9 cellular contexts compared by ENCODE assay signal in the genomic region with DNA sequence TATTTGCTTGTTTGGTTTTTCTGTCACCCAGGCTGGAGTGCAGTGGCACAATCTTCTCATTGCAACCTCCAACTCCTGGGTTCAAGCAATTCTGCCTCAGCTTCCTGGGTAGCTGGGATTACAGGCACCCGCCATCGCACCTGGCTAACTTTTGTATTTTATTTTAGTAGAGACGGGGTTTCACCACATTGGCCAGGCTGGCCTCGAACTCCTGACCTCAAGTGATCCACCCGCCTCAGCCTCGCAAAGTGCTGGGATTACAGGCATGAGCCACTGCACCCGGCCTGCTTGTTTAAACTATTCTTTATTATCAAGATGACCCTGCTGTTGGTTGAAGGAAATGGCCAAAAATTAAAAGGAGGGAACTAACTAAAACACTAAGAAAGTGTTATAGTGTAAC. TPM values are rescaled to one million over a fixed set of nuclear protein-coding genes. Genes with fewer than 3 reads are reported as not detected.
DNase-seq lines count a peak whose midpoint lies in the region; ATAC-seq and TF ChIP-seq lines count a peak whose summit lies in the region.
"Not testable (repeated sequence)": the region's sequence is repeated elsewhere in the genome, so short reads cannot be mapped to it uniquely, and the experiment has no call there.
"Had no signal": no experiment of that assay in that cellular context is flagged by ENCODE, and none has a peak within 500 bp of the region (broad histone marks: within the 10 kb centered on the region; RNA-seq: fewer than 3 reads in every experiment).

No MANE protein-coding gene starts in this region.

- H3K79me2 ChIP-seq in DOHH2 (ENCODE audit: control insufficient read depth, low read length), result peaks cover 100% of the 10 kb centered on the region
- peaks cover 100% of the 10 kb centered on the region for H3K79me2 ChIP-seq in OCI-LY1 (ENCODE audit: insufficient read depth, low read length)
- H3K79me2 ChIP-seq in trophoblast cell (ENCODE audit: control insufficient read depth, insufficient read depth, low read length, poor library complexity), result peaks cover 16% of the 10 kb centered on the region

- H3K27me3 ChIP-seq in DOHH2 (ENCODE audit: control insufficient read depth, low read length); OCI-LY1 (ENCODE audit: insufficient read depth, low read length); trophoblast cell (ENCODE audit: insufficient read depth, low read length): not testable (repeated sequence)

- not testable (repeated sequence) for H4K12ac ChIP-seq in trophoblast cell (ENCODE audit: low read depth, low read length)

- not testable (repeated sequence) for H3K9me3 Mint-ChIP-seq in activated CD4-positive, alpha-beta T cell treated with anti-CD3 and anti-CD28 coated beads, Interleukin-2, amount 10 ng/mL, durations not matched to agents 7 days and 5 days; activated T-cell treated with anti-CD3 and anti-CD28 coated beads, Interleukin-2, amount 50 U/mL, for 72 hours; chondrocyte (ENCODE audit: low read depth)

- not testable (repeated sequence) for H3K79me1 ChIP-seq in trophoblast cell (ENCODE audit: low read length)

- POLR2A ChIA-PET in activated CD4-positive, alpha-beta T cell treated with anti-CD3 and anti-CD28 coated beads, Interleukin-2, amount 10 ng/mL, durations not matched to agents 7 days and 5 days (lab: Charles Lee), result not testable (repeated sequence)

- H3K4me3 ChIP-seq in DOHH2 (ENCODE audit: low read length); OCI-LY1 (ENCODE audit: low read depth, low read length, poor library complexity, severe bottlenecking); trophoblast cell (ENCODE audit: low read depth, low read length): not testable (repeated sequence)

- not testable (repeated sequence) for H3K4me3 Mint-ChIP-seq in activated CD4-positive, alpha-beta T cell treated with anti-CD3 and anti-CD28 coated beads, Interleukin-2, amount 10 ng/mL, durations not matched to agents 7 days and 5 days; chondrocyte (ENCODE audit: unreplicated experiment)
- H3K4me3 Mint-ChIP-seq in activated T-cell treated with anti-CD3 and anti-CD28 coated beads, Interleukin-2, amount 50 U/mL, for 72 hours, result peak overlapping the region; percentile 24 to 27

- H3K27ac Mint-ChIP-seq in activated CD4-positive, alpha-beta T cell treated with anti-CD3 and anti-CD28 coated beads, Interleukin-2, amount 10 ng/mL, durations not matched to agents 7 days and 5 days, result peak overlapping the region; percentile 34
- H3K27ac Mint-ChIP-seq in activated T-cell treated with anti-CD3 and anti-CD28 coated beads, Interleukin-2, amount 50 U/mL, for 72 hours, result peak overlapping the region; percentile 54
- H3K27ac Mint-ChIP-seq in chondrocyte (ENCODE audit: unreplicated experiment), result peak overlapping the region; percentile 53

- not testable (repeated sequence) for H2AFZ ChIP-seq in OCI-LY1 (ENCODE audit: low read length); trophoblast cell (ENCODE audit: insufficient read depth, low read length, poor library complexity)

- CTCF ChIA-PET in activated CD4-positive, alpha-beta T cell treated with anti-CD3 and anti-CD28 coated beads, Interleukin-2, amount 10 ng/mL, durations not matched to agents 7 days and 5 days (lab: Charles Lee), result not testable (repeated sequence)

- peak overlapping the region; percentile 95 for H3K4ac ChIP-seq in trophoblast cell (ENCODE audit: low read depth, low read length)

- H3F3A ChIP-seq in DOHH2 (ENCODE audit: control insufficient read depth, insufficient read depth); OCI-LY1 (ENCODE audit: insufficient read depth, low read length): not testable (repeated sequence)

- H3K36me3 ChIP-seq in DOHH2 (ENCODE audit: control insufficient read depth, low read length), result peaks cover 94% of the 10 kb centered on the region
- H3K36me3 ChIP-seq in OCI-LY1 (ENCODE audit: insufficient read depth, low read length), result peaks cover 73% of the 10 kb centered on the region
- H3K36me3 ChIP-seq in trophoblast cell (ENCODE audit: control insufficient read depth in 1 of 2, insufficient read depth in 2 of 2, low read length in 2 of 2), result not testable (repeated sequence)

- H3K9ac ChIP-seq in OCI-LY1 (ENCODE audit: low read length); trophoblast cell (ENCODE audit: low read length): not testable (repeated sequence)

- H3K4me1 ChIP-seq in DOHH2 (ENCODE audit: control insufficient read depth, low read length) (peaks cover 67% of the 10 kb centered on the region), OCI-LY1 (ENCODE audit: insufficient read depth, low read length, severe bottlenecking) (peaks cover 70% of the 10 kb centered on the region)
- not testable (repeated sequence) for H3K4me1 ChIP-seq in trophoblast cell (ENCODE audit: control insufficient read depth in 1 of 2, insufficient read depth in 2 of 2, low read length in 2 of 2)

- H2BK12ac ChIP-seq in trophoblast cell (ENCODE audit: low read length), result not testable (repeated sequence)

- not testable (repeated sequence) for H3K14ac ChIP-seq in trophoblast cell (ENCODE audit: low read length)

- DNase-seq in activated CD4-positive, alpha-beta T cell treated with anti-CD3 and anti-CD28 coated beads, Interleukin-2, amount 10 ng/mL, durations not matched to agents 7 days and 5 days; activated T-cell treated with anti-CD3 and anti-CD28 coated beads, Interleukin-2, amount 50 U/mL, for 72 hours; chondrocyte (ENCODE audit: low spot score); left lobe of liver (ENCODE audit: low spot score); trophoblast cell: not testable (repeated sequence)

- H2BK5ac ChIP-seq in trophoblast cell (ENCODE audit: low read depth, low read length, poor library complexity), result not testable (repeated sequence)

- not testable (repeated sequence) for H3K23ac ChIP-seq in trophoblast cell (ENCODE audit: low read length)

- H2BK120ac ChIP-seq in trophoblast cell (ENCODE audit: insufficient read depth, low read length, poor library complexity), result not testable (repeated sequence)

- not testable (repeated sequence) for H3K9me3 ChIP-seq in DOHH2 (ENCODE audit: control insufficient read depth, insufficient read depth, low read length); OCI-LY1 (ENCODE audit: low read length); trophoblast cell (ENCODE audit: insufficient read depth, low read depth, low read length)

- H3K4me2 ChIP-seq in DOHH2 (ENCODE audit: low read length), result peak overlapping the region; percentile 19
- H3K4me2 ChIP-seq in OCI-LY1 (ENCODE audit: low read length), result peak overlapping the region; percentile 81; the same call in 1 of the 2 replicates
- not testable (repeated sequence) for H3K4me2 ChIP-seq in trophoblast cell (ENCODE audit: low read length)

- WGBS in trophoblast cell (ENCODE audit: extremely low coverage, insufficient coverage, insufficient read length), result no CpG with 5 or more reads among the region's 7 CpGs

- TF ChIP-seq CTCF in DOHH2 (IDR thresholded peaks at IDR 0.05; ENCODE audit: low read depth, low read length, poor library complexity, severe bottlenecking); OCI-LY1 (IDR thresholded peaks at IDR 0.05; ENCODE audit: low read length); chondrocyte (IDR thresholded peaks at IDR 0.05): not testable (repeated sequence)

- H3K18ac ChIP-seq in trophoblast cell (ENCODE audit: low read length), result not testable (repeated sequence)

- H4K20me1 ChIP-seq in DOHH2 (ENCODE audit: control insufficient read depth, insufficient read depth, low read depth, low read length) (peaks cover 86% of the 10 kb centered on the region), OCI-LY1 (ENCODE audit: insufficient read depth, low read length) (peaks cover 20% of the 10 kb centered on the region)

- H3K27me3 Mint-ChIP-seq in activated CD4-positive, alpha-beta T cell treated with anti-CD3 and anti-CD28 coated beads, Interleukin-2, amount 10 ng/mL, durations not matched to agents 7 days and 5 days; activated T-cell treated with anti-CD3 and anti-CD28 coated beads, Interleukin-2, amount 50 U/mL, for 72 hours (ENCODE audit: low read depth); chondrocyte (ENCODE audit: low read depth): not testable (repeated sequence)

- H3K4me1 Mint-ChIP-seq in activated CD4-positive, alpha-beta T cell treated with anti-CD3 and anti-CD28 coated beads, Interleukin-2, amount 10 ng/mL, durations not matched to agents 7 days and 5 days, result peaks cover 71% of the 10 kb centered on the region
- H3K4me1 Mint-ChIP-seq in activated T-cell treated with anti-CD3 and anti-CD28 coated beads, Interleukin-2, amount 50 U/mL, for 72 hours (ENCODE audit: low read depth), result peaks cover 76% of the 10 kb centered on the region
- H3K4me1 Mint-ChIP-seq in chondrocyte (ENCODE audit: low read depth), result peaks cover 78% of the 10 kb centered on the region

- not testable (repeated sequence) for H4K91ac ChIP-seq in trophoblast cell (ENCODE audit: low read depth, low read length)

- H3K9me2 ChIP-seq in DOHH2 (replicated peaks; ENCODE audit: control insufficient read depth, low read length); OCI-LY1 (ENCODE audit: low read depth, low read length): not testable (repeated sequence)

- peaks cover 34% of the 10 kb centered on the region for H3K36me3 Mint-ChIP-seq in activated CD4-positive, alpha-beta T cell treated with anti-CD3 and anti-CD28 coated beads, Interleukin-2, amount 10 ng/mL, durations not matched to agents 7 days and 5 days (ENCODE audit: low read depth)
- peaks cover 11 to 32% of the 10 kb centered on the region in 2 donors for H3K36me3 Mint-ChIP-seq in activated T-cell treated with anti-CD3 and anti-CD28 coated beads, Interleukin-2, amount 50 U/mL, for 72 hours (ENCODE audit: insufficient read depth in 2 of 2)
- not testable (repeated sequence) for H3K36me3 Mint-ChIP-seq in chondrocyte (ENCODE audit: low read depth)

- H4K8ac ChIP-seq in trophoblast cell (ENCODE audit: low read depth, low read length), result not testable (repeated sequence)

- H3K27ac ChIP-seq in DOHH2 (ENCODE audit: low read depth, low read length); OCI-LY1 (ENCODE audit: low read depth, low read length, poor library complexity, severe bottlenecking); trophoblast cell (ENCODE audit: low read depth, low read length): not testable (repeated sequence)

- H2AK5ac ChIP-seq in trophoblast cell (ENCODE audit: low read length), result not testable (repeated sequence)

- ATAC-seq in activated T-cell treated with anti-CD3 and anti-CD28 coated beads, Interleukin-2, amount 50 U/mL, for 72 hours (replicated peaks in 1 of 2), result not testable (repeated sequence)
- peak; percentile 29 for ATAC-seq in left lobe of liver

RNA-seq across cellular contexts. Expression of gene TRA2A, which starts 6.2 kb away (rescaled TPM):
- 100 to 1,000 TPM; 109 to 143 TPM for total RNA-seq in activated CD4-positive, alpha-beta T cell treated with anti-CD3 and anti-CD28 coated beads, Interleukin-2, amount 10 ng/mL, durations not matched to agents 7 days and 5 days
- total RNA-seq in activated T-cell treated with anti-CD3 and anti-CD28 coated beads, Interleukin-2, amount 50 U/mL, for 72 hours, result 10 to 100 TPM; 96.8 to 97.3 TPM
- total RNA-seq in chondrocyte (58.3 to 93.2 TPM (median 60.9 TPM) in 3 replicates), left lobe of liver (28.4 TPM)
- polyA plus RNA-seq in trophoblast cell (2013), result 66.4 and 67.4 TPM in 2 replicates
- total RNA-seq: SK-MEL-5 had no signal

RNA-seq across cellular contexts. Expression of gene IGF2BP3, which starts 55.3 kb away (rescaled TPM):
- total RNA-seq in activated CD4-positive, alpha-beta T cell treated with anti-CD3 and anti-CD28 coated beads, Interleukin-2, amount 10 ng/mL, durations not matched to agents 7 days and 5 days, result 1 to 10 TPM in 1 of 2 experiments, under 1 TPM in 1; 0.50 to 1.2 TPM
- 1 to 10 TPM; 2.0 to 2.6 TPM for total RNA-seq in activated T-cell treated with anti-CD3 and anti-CD28 coated beads, Interleukin-2, amount 50 U/mL, for 72 hours
- total RNA-seq in chondrocyte (47.9 to 55.4 TPM (median 53.0 TPM) in 3 replicates), left lobe of liver (0.78 TPM)
- 82.5 and 84.8 TPM in 2 replicates for polyA plus RNA-seq in trophoblast cell (2013)
- total RNA-seq: Right ventricle myocardium superior had no signal

Comparison
In these comparisons a context has a peak if more than half of its experiments do, and no peak if none do; other contexts are left out.
1. RNA of gene IGF2BP3, which starts 55.3 kb away (total RNA-seq): 47.9 to 55.4 TPM in chondrocyte; 2.0 to 2.6 TPM in activated T-cell treated with anti-CD3 and anti-CD28 coated beads, Interleukin-2, amount 50 U/mL, for 72 hours, 0.50 to 1.2 TPM in activated CD4-positive, alpha-beta T cell treated with anti-CD3 and anti-CD28 coated beads, Interleukin-2, amount 10 ng/mL, durations not matched to agents 7 days and 5 days and 0.78 TPM in left lobe of liver (single experiment); every median in the first group is over 10 times any median in the second.
2. Peak in every context shown above with its lines, with median percentiles within 50 percentile points of each other: H3K27ac Mint-ChIP-seq.